17 cellular contexts compared by ENCODE assay signal in genomic region chr4:94489075-94489474, GRCh38. TPM values are rescaled to one million over a fixed set of nuclear protein-coding genes. Genes with fewer than 3 reads are reported as not detected.
DNase-seq lines count a peak whose midpoint lies in the region; ATAC-seq, FAIRE-seq and TF ChIP-seq lines count a peak whose summit lies in the region.
"Had no signal": no experiment of that assay in that cellular context is flagged by ENCODE, and none has a peak within 500 bp of the region (broad histone marks: within the 10 kb centered on the region; RNA-seq: fewer than 3 reads in every experiment).

No MANE protein-coding gene starts in this region.

- no peak for FAIRE-seq in astrocyte (lab: Jason Lieb, UNC)

- TF ChIP-seq POLR2A in sigmoid colon (IDR thresholded peaks at IDR 0.05) = no peak

- H3K4me1 ChIP-seq in astrocyte (ENCODE audit: insufficient read depth, low read length) (peaks cover 22% of the 10 kb centered on the region), heart right ventricle (peaks cover 0 to 100% (median 57%) of the 10 kb centered on the region in 9 donors), sigmoid colon (peaks cover 0 to 46% (median 28%) of the 10 kb centered on the region in 4 donors)

- intact Hi-C loops in heart right ventricle (cut with DNase I) (no loop called here), sigmoid colon (cut with DNase I) (no loop called here)

- H3K9me3 ChIP-seq in astrocyte (ENCODE audit: insufficient read depth, low read depth, low read length) = no peaks in the 10 kb centered on the region
- H3K9me3 ChIP-seq in heart right ventricle = no peaks in the 10 kb centered on the region
- no peaks in the 10 kb centered on the region for H3K9me3 ChIP-seq in sigmoid colon
- H3K9me3 ChIP-seq: esophagus squamous epithelium had no signal

- H3K27me3 ChIP-seq in astrocyte (ENCODE audit: insufficient read depth, low read length) = no peaks in the 10 kb centered on the region
- no peaks in the 10 kb centered on the region for H3K27me3 ChIP-seq in heart right ventricle
- H3K27me3 ChIP-seq in sigmoid colon = no peaks in the 10 kb centered on the region
- H3K27me3 ChIP-seq: esophagus squamous epithelium had no signal

- H3K36me3 ChIP-seq in astrocyte (ENCODE audit: insufficient read depth, low read length) (peaks cover 5% of the 10 kb centered on the region), heart right ventricle (peaks cover 0 to 8% (median 0%) of the 10 kb centered on the region in 9 donors), sigmoid colon (no peaks in the 10 kb centered on the region)
- H3K36me3 ChIP-seq: esophagus squamous epithelium had no signal

- no peak for TF ChIP-seq EP300 in sigmoid colon (IDR thresholded peaks at IDR 0.05)

- 61 to 67% methylated on average over 3 of the region's 3 CpGs for WGBS in heart right ventricle, 2 donors
- 93 to 96% methylated on average over 3 of the region's 3 CpGs for WGBS in sigmoid colon, 2 donors

- H4K20me1 ChIP-seq in astrocyte (ENCODE audit: insufficient read depth, low read length) = peaks cover 33% of the 10 kb centered on the region

- no peak overlapping the region for H3K27ac Mint-ChIP-seq in astrocyte (ENCODE audit: unreplicated experiment)
- H3K27ac Mint-ChIP-seq: activated CD4-positive, alpha-beta T cell treated with anti-CD3 and anti-CD28 coated beads, Interleukin-2, amount 10 ng/mL, durations not matched to agents 7 days and 5 days; CD4-positive, CD25-positive, alpha-beta regulatory T cell had no signal

- peaks cover 98% of the 10 kb centered on the region for H3K79me2 ChIP-seq in astrocyte (ENCODE audit: insufficient read depth, low read length)

- H3K4me3 Mint-ChIP-seq in astrocyte (ENCODE audit: unreplicated experiment) = no peak overlapping the region
- H3K4me3 Mint-ChIP-seq: activated CD4-positive, alpha-beta T cell treated with anti-CD3 and anti-CD28 coated beads, Interleukin-2, amount 10 ng/mL, durations not matched to agents 7 days and 5 days; CD4-positive, CD25-positive, alpha-beta regulatory T cell had no signal

- H3K4me3 ChIP-seq in astrocyte (ENCODE audit: insufficient read depth, low read depth, low read length) (no peak overlapping the region), heart right ventricle (no peak overlapping the region), sigmoid colon (no peak overlapping the region)
- H3K4me3 ChIP-seq: esophagus squamous epithelium, lung had no signal

- no peaks in the 10 kb centered on the region for H3K9me3 Mint-ChIP-seq in astrocyte (ENCODE audit: unreplicated experiment)
- H3K9me3 Mint-ChIP-seq: activated CD4-positive, alpha-beta T cell treated with anti-CD3 and anti-CD28 coated beads, Interleukin-2, amount 10 ng/mL, durations not matched to agents 7 days and 5 days; CD4-positive, CD25-positive, alpha-beta regulatory T cell had no signal

- no peaks in the 10 kb centered on the region for H3K27me3 Mint-ChIP-seq in astrocyte (ENCODE audit: low read depth, unreplicated experiment)
- H3K27me3 Mint-ChIP-seq: activated CD4-positive, alpha-beta T cell treated with anti-CD3 and anti-CD28 coated beads, Interleukin-2, amount 10 ng/mL, durations not matched to agents 7 days and 5 days; CD4-positive, CD25-positive, alpha-beta regulatory T cell had no signal

- DNase-seq in HCEC 1CT (peak; percentile 7), astrocyte (ENCODE audit: low read depth) (no peak), heart right ventricle (no peak), sigmoid colon (no peak)
- DNase-seq in activated CD4-positive, alpha-beta T cell treated with anti-CD3 and anti-CD28 coated beads, Interleukin-2, amount 50 U/mL, for 48 hours = no peak
- DNase-seq in activated CD4-positive, alpha-beta T cell treated with anti-CD3 and anti-CD28 coated beads for 4 hours = no peak
- DNase-seq: activated CD4-positive, alpha-beta T cell treated with anti-CD3 and anti-CD28 coated beads, Interleukin-2, amount 10 ng/mL, durations not matched to agents 7 days and 5 days; activated CD8-positive, alpha-beta memory T cell treated with anti-CD3 and anti-CD28 coated beads, Interleukin-2, amount 50 U/mL, for 4 hours; CD4-positive, CD25-positive, alpha-beta regulatory T cell; DMS53; esophagus squamous epithelium; KBM-7; NCI-H187 treated with DMSO at 0.1 percent for 48 hours; NCI-H446 had no signal

- peaks cover 3% of the 10 kb centered on the region for H3K36me3 Mint-ChIP-seq in astrocyte (ENCODE audit: low read depth, unreplicated experiment)

- H3K4me1 Mint-ChIP-seq in astrocyte (ENCODE audit: low read depth, unreplicated experiment) = peaks cover 21% of the 10 kb centered on the region

- ATAC-seq in heart right ventricle = peak in 6 of 8 donors; percentile 16 to 65 (median 30)
- ATAC-seq in HG03175 (IDR thresholded peaks at IDR 0.05; ENCODE audit: unreplicated experiment) = no peak
- no peak for ATAC-seq in GM18858 (IDR thresholded peaks at IDR 0.05; ENCODE audit: unreplicated experiment)

- no peak overlapping the region for H3K9ac ChIP-seq in astrocyte (ENCODE audit: low read length)

- peak overlapping the region; percentile 49 for H3K4me2 ChIP-seq in astrocyte (ENCODE audit: low read length)

- TF ChIP-seq CTCF in astrocyte (IDR thresholded peaks at IDR 0.05; ENCODE audit: insufficient read depth, low read depth, low read length) (no peak), heart right ventricle (IDR thresholded peaks at IDR 0.05) (no peak), sigmoid colon (IDR thresholded peaks at IDR 0.05) (no peak)

- H2AFZ ChIP-seq in astrocyte (ENCODE audit: low read depth, low read length) = no peak overlapping the region

- peak overlapping the region; percentile 29 for H3K27ac ChIP-seq in astrocyte (ENCODE audit: low read depth, low read length)
- peak overlapping the region in 6 of 10 donors; percentile 27 to 50 (median 38) for H3K27ac ChIP-seq in heart right ventricle
- peak overlapping the region in 3 of 4 donors; percentile 20 to 49 (median 33) for H3K27ac ChIP-seq in sigmoid colon

RNA-seq across cellular contexts. Expression of gene PDLIM5, which starts 37.3 kb away (rescaled TPM):
- 174 and 181 TPM in 2 replicates for total RNA-seq in astrocyte
- 1,000 to 10,000 TPM in 9 of 10 donors, 100 to 1,000 TPM in 1; 856 to 1,549 (median 1,274) TPM for total RNA-seq in heart right ventricle
- 100 to 1,000 TPM; 221 to 521 TPM for polyA plus RNA-seq in heart right ventricle
- 100 to 1,000 TPM; 167 to 221 (median 204) TPM for total RNA-seq in sigmoid colon
- polyA plus RNA-seq in sigmoid colon = 10 to 100 TPM; 31.2 to 43.0 (median 39.6) TPM

Comparison
In these comparisons a context has a peak if more than half of its experiments do, and no peak if none do; other contexts are left out.
1. ATAC-seq: peak in heart right ventricle (6 of 8); none in HG03175 (single experiment) and GM18858 (single experiment).
2. Peak in every context shown above with its lines, with median percentiles within 50 percentile points of each other: H3K27ac ChIP-seq.